8 cellular contexts compared by ENCODE assay signal in the genomic region with DNA sequence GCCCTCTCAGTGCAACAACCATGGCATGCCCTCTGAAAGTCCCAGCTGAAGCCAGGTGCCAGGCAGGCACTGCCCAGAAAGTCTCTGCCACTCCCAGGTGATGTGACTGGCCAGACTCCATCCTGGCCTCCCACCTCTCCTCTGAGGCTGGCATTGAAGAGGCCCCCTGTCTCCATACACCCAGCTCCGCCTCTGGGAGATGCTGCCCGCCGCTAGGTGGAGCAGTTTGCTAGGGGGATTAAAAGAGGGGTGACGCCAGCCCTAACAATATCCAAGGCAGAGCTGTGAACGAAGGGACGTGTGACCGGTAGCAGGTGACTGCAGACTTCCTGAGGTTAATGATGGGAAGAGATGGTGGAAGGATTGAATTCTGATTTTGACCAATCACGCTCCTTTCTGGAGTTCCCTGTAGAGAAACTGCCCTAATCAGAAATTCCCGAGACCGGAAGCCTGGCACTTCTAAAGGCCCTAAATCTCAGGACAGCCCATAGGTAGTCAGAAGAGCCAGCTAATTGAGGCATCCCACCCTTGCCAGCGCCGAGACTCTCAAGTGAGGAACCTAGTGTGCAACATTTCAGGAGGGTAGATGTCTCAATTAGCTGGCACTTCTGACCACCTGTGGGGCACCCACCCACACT. TPM values are rescaled to one million over a fixed set of nuclear protein-coding genes. Genes with fewer than 3 reads are reported as not detected.
DNase-seq lines count a peak whose midpoint lies in the region; ATAC-seq and TF ChIP-seq lines count a peak whose summit lies in the region.

No MANE protein-coding gene starts in this region.

- peak; percentile 40 to 49 for ATAC-seq in activated T-cell treated with anti-CD3 and anti-CD28 coated beads, Interleukin-2, amount 50 U/mL, for 72 hours (replicated peaks in 1 of 2)
- ATAC-seq in natural killer cell (peak in 1 of 3 donors; percentile 37), HG02678 (IDR thresholded peaks at IDR 0.05; ENCODE audit: unreplicated experiment) (no peak), HG03108 (IDR thresholded peaks at IDR 0.05; ENCODE audit: unreplicated experiment) (no peak)

- H3K27ac Mint-ChIP-seq in activated T-cell treated with anti-CD3 and anti-CD28 coated beads, Interleukin-2, amount 50 U/mL, for 72 hours = no peak overlapping the region
- H3K27ac Mint-ChIP-seq in natural killer cell = no peak overlapping the region

- peaks cover 8% of the 10 kb centered on the region for H3K27me3 Mint-ChIP-seq in activated T-cell treated with anti-CD3 and anti-CD28 coated beads, Interleukin-2, amount 50 U/mL, for 72 hours (ENCODE audit: low read depth)
- H3K27me3 Mint-ChIP-seq in natural killer cell (ENCODE audit: low read depth in 2 of 2) = peaks cover 8 to 19% of the 10 kb centered on the region in 2 donors

- no peaks in the 10 kb centered on the region for H3K36me3 Mint-ChIP-seq in activated T-cell treated with anti-CD3 and anti-CD28 coated beads, Interleukin-2, amount 50 U/mL, for 72 hours (ENCODE audit: insufficient read depth in 2 of 2)
- no peaks in the 10 kb centered on the region for H3K36me3 Mint-ChIP-seq in natural killer cell

- intact Hi-C loops in natural killer cell (cut with micrococcal nuclease) = no loop called here

- no peaks in the 10 kb centered on the region for H3K9me3 ChIP-seq in MG63

- no peaks in the 10 kb centered on the region for H3K36me3 ChIP-seq in MG63

- no peaks in the 10 kb centered on the region for H3K9me3 Mint-ChIP-seq in activated T-cell treated with anti-CD3 and anti-CD28 coated beads, Interleukin-2, amount 50 U/mL, for 72 hours
- no peaks in the 10 kb centered on the region for H3K9me3 Mint-ChIP-seq in natural killer cell

- DNase-seq in ELR (ENCODE audit: low read depth) (peak; percentile 28), LNCaP clone FGC (ENCODE audit: low read depth) (no peak), natural killer cell (no peak), cerebellar cortex (ENCODE audit: low spot score) (no peak), MG63 (no peak)
- DNase-seq in activated T-cell treated with anti-CD3 and anti-CD28 coated beads, Interleukin-2, amount 50 U/mL, for 72 hours = peak; percentile 41 to 55

- TF ChIP-seq CTCF in LNCaP clone FGC (IDR thresholded peaks at IDR 0.05; ENCODE audit: control insufficient read depth, extremely low read depth, insufficient read depth) = peak; percentile 58
- peak; percentile 13 for TF ChIP-seq CTCF in natural killer cell (IDR thresholded peaks at IDR 0.05)

- no peaks in the 10 kb centered on the region for H3K4me1 Mint-ChIP-seq in activated T-cell treated with anti-CD3 and anti-CD28 coated beads, Interleukin-2, amount 50 U/mL, for 72 hours (ENCODE audit: low read depth)
- no peaks in the 10 kb centered on the region for H3K4me1 Mint-ChIP-seq in natural killer cell

- no peak overlapping the region for H3K4me3 Mint-ChIP-seq in activated T-cell treated with anti-CD3 and anti-CD28 coated beads, Interleukin-2, amount 50 U/mL, for 72 hours
- no peak overlapping the region for H3K4me3 Mint-ChIP-seq in natural killer cell

- no peaks in the 10 kb centered on the region for H3K27me3 ChIP-seq in MG63

- H3K4me3 ChIP-seq in LNCaP clone FGC (ENCODE audit: low read depth, low read length) (no peak overlapping the region), MG63 (no peak overlapping the region)

RNA-seq across cellular contexts. Expression of a gene that starts 8.3 kb away (rescaled TPM):
- 1 to 10 TPM in 1 of 2 donors, under 1 TPM in 1; 0.84 to 1.4 TPM for total RNA-seq in activated T-cell treated with anti-CD3 and anti-CD28 coated beads, Interleukin-2, amount 50 U/mL, for 72 hours
- not detected for total RNA-seq in natural killer cell
- 2.2 TPM in 1 of 2 replicates, not detected in the other for total RNA-seq in MG63 (2014; rRNA removed; shearing (Covaris generic); ENCODE audit: low replicate concordance)

Comparison
In these comparisons a context has a peak if more than half of its experiments do, and no peak if none do; other contexts are left out.
1. DNase-seq: peak in ELR (single experiment) and activated T-cell treated with anti-CD3 and anti-CD28 coated beads, Interleukin-2, amount 50 U/mL, for 72 hours (2 of 2); none in LNCaP clone FGC (single experiment), natural killer cell (single experiment), cerebellar cortex (single experiment) and MG63 (single experiment).
2. ATAC-seq: peak in activated T-cell treated with anti-CD3 and anti-CD28 coated beads, Interleukin-2, amount 50 U/mL, for 72 hours (2 of 2); none in HG02678 (single experiment) and HG03108 (single experiment).